14 cellular contexts compared by ENCODE assay signal in the genomic region with DNA sequence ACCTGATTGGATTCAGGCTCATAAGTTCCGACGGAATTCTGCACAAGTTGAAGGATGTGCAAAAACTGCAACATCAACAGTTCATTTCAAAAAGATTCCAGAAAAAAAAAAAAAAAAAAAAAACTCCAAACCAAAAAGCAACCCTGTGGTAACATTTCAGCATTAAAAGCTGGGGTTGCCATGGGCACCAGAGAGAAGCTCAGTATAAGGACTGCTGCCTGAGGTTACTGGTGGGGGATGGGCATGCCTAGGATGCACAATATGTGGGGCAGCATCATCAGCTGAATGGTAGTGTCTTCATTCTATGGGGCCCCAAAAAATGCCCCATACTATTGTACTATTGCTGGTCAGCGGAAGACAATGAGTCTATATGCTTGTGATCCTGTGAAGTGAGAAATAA. TPM values are rescaled to one million over a fixed set of nuclear protein-coding genes. Genes with fewer than 3 reads are reported as not detected.
DNase-seq lines count a peak whose midpoint lies in the region; ATAC-seq and TF ChIP-seq lines count a peak whose summit lies in the region.
"Had no signal": no experiment of that assay in that cellular context is flagged by ENCODE, and none has a peak within 500 bp of the region (broad histone marks: within the 10 kb centered on the region; RNA-seq: fewer than 3 reads in every experiment).

No MANE protein-coding gene starts in this region.

- H4K20me1 ChIP-seq in neural progenitor cell (ENCODE audit: low read depth), result no peaks in the 10 kb centered on the region
- H4K20me1 ChIP-seq: BLaER1 had no signal

- H3K9me3 Mint-ChIP-seq in WTC11 (no peaks in the 10 kb centered on the region), neural progenitor cell (no peaks in the 10 kb centered on the region)

- DNase-seq in NCI-H1417 (lab: John Stamatoyannopoulos, UW) (peak; percentile 18 to 61 (median 52)), NCI-H1417 treated with DMSO at 0.1 percent for 48 hours (lab: John Stamatoyannopoulos, UW) (no peak), DMS79 treated with DMSO at 0.1 percent for 48 hours (lab: John Stamatoyannopoulos, UW) (peak; percentile 89), WTC11 (ENCODE audit: low spot score) (no peak), neural progenitor cell (ENCODE audit: low spot score) (peak; percentile 53)
- no peak for DNase-seq in activated CD8-positive, alpha-beta memory T cell treated with anti-CD3 and anti-CD28 coated beads for 24 hours
- DNase-seq: 8988T; AML-193; Caco-2; CD8-positive, alpha-beta memory T cell; EL had no signal

- POLR2A ChIA-PET in WTC11 (lab: Charles Lee), result interaction anchor here (0.6 kb wide), 1 partner anchor 74 kb away, joined by 3 read pairs; no protein-coding TSS in a partner anchor

- peaks cover 77% of the 10 kb centered on the region for H3F3A ChIP-seq in neural progenitor cell (ENCODE audit: low read depth)

- no peak overlapping the region for H3K4me3 ChIP-seq in neural progenitor cell
- H3K4me3 ChIP-seq: BLaER1, HAP-1 had no signal

- H3K36me3 Mint-ChIP-seq in WTC11, result no peaks in the 10 kb centered on the region
- H3K36me3 Mint-ChIP-seq in neural progenitor cell, result no peaks in the 10 kb centered on the region
- H3K36me3 Mint-ChIP-seq: CD8-positive, alpha-beta memory T cell had no signal

- ATAC-seq in WTC11 (peak; percentile 32; the same call in 1 of the 2 replicates), HG02870 (IDR thresholded peaks at IDR 0.05; ENCODE audit: unreplicated experiment) (no peak)

- H3K9me3 ChIP-seq in neural progenitor cell (ENCODE audit: low read depth), result no peaks in the 10 kb centered on the region
- H3K9me3 ChIP-seq: BLaER1, Caco-2, HAP-1 had no signal

- peak overlapping the region; percentile 2 for H3K4me2 ChIP-seq in neural progenitor cell
- H3K4me2 ChIP-seq: BLaER1 had no signal

- CTCF ChIA-PET in WTC11 (lab: Charles Lee), result interaction anchor here (0.8 to 1.1 kb wide), 2 partner anchors 206 to 278 kb away, joined by 4 to 10 read pairs; no protein-coding TSS in a partner anchor

- no peak overlapping the region for H3K9ac ChIP-seq in neural progenitor cell
- H3K9ac ChIP-seq: BLaER1 had no signal

- H3K27ac Mint-ChIP-seq in WTC11 (no peak overlapping the region), neural progenitor cell (no peak overlapping the region)
- H3K27ac Mint-ChIP-seq: CD8-positive, alpha-beta memory T cell had no signal

- no peaks in the 10 kb centered on the region for H3K27me3 ChIP-seq in neural progenitor cell
- H3K27me3 ChIP-seq: BLaER1 had no signal

- H3K36me3 ChIP-seq in neural progenitor cell, result peaks cover under 1% of the 10 kb centered on the region
- H3K36me3 ChIP-seq: BLaER1, HAP-1 had no signal

- peaks cover 76% of the 10 kb centered on the region for H3K4me1 Mint-ChIP-seq in WTC11
- peaks cover 69% of the 10 kb centered on the region for H3K4me1 Mint-ChIP-seq in neural progenitor cell

- no peaks in the 10 kb centered on the region for H3K79me2 ChIP-seq in neural progenitor cell (ENCODE audit: low read depth)

- H3K27ac ChIP-seq in neural progenitor cell, result no peak overlapping the region
- H3K27ac ChIP-seq: BLaER1 had no signal

- no peak for TF ChIP-seq CTCF in WTC11 (IDR thresholded peaks at IDR 0.05)
- no peak for TF ChIP-seq CTCF in neural progenitor cell (IDR thresholded peaks at IDR 0.05)

- no peak overlapping the region for H2AFZ ChIP-seq in neural progenitor cell (replicated peaks)

- H3K4me3 Mint-ChIP-seq in WTC11 (no peak overlapping the region), neural progenitor cell (no peak overlapping the region)
- H3K4me3 Mint-ChIP-seq: CD8-positive, alpha-beta memory T cell had no signal

- peaks cover 89% of the 10 kb centered on the region for H3K4me1 ChIP-seq in neural progenitor cell
- H3K4me1 ChIP-seq: BLaER1, Caco-2 had no signal

- H3K27me3 Mint-ChIP-seq in WTC11 (ENCODE audit: low read depth) (peaks cover 38% of the 10 kb centered on the region), neural progenitor cell (ENCODE audit: insufficient read depth, low read depth) (peaks cover 12% of the 10 kb centered on the region)

TF ChIP-seq in WTC11, 78 proteins besides CTCF, POLR2A, EP300 and RAD21:
- TF ChIP-seq ZNF671 (CRISPR knock-in tag; IDR thresholded peaks at IDR 0.05) (no peak), SMAD3 (CRISPR knock-in tag; IDR thresholded peaks at IDR 0.05; ENCODE audit: borderline replicate concordance) (no peak), ESRRA (CRISPR knock-in tag; IDR thresholded peaks at IDR 0.05; ENCODE audit: borderline replicate concordance) (no peak), FOXP4 (CRISPR knock-in tag; IDR thresholded peaks at IDR 0.05) (no peak), IRF2 (CRISPR knock-in tag; IDR thresholded peaks at IDR 0.05; ENCODE audit: borderline replicate concordance, low read depth) (no peak), NFE2L1 (CRISPR knock-in tag; IDR thresholded peaks at IDR 0.05) (no peak), HMGA2 (CRISPR knock-in tag; IDR thresholded peaks at IDR 0.05) (no peak), FOXJ3 (CRISPR knock-in tag; IDR thresholded peaks at IDR 0.05; ENCODE audit: borderline replicate concordance) (no peak)
- TF ChIP-seq, protein P1, sequence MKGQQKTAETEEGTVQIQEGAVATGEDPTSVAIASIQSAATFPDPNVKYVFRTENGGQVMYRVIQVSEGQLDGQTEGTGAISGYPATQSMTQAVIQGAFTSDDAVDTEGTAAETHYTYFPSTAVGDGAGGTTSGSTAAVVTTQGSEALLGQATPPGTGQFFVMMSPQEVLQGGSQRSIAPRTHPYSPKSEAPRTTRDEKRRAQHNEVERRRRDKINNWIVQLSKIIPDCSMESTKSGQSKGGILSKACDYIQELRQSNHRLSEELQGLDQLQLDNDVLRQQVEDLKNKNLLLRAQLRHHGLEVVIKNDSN (CRISPR knock-in tag; IDR thresholded peaks at IDR 0.05), result no peak

RNA-seq across cellular contexts. Expression of gene MBIP, which starts 44.7 kb away (rescaled TPM):
- total RNA-seq in WTC11 (2021) (18.1 to 19.5 TPM (median 18.4 TPM) in 3 replicates), neural progenitor cell (ENCODE audit: low replicate concordance) (33.2 and 49.7 TPM in 2 replicates)

Comparison
In these comparisons a context has a peak if more than half of its experiments do, and no peak if none do; other contexts are left out.
1. DNase-seq: peak in NCI-H1417 (3 of 3), DMS79 treated with DMSO at 0.1 percent for 48 hours (single experiment) and neural progenitor cell (single experiment); none in NCI-H1417 treated with DMSO at 0.1 percent for 48 hours (single experiment), WTC11 (single experiment) and activated CD8-positive, alpha-beta memory T cell treated with anti-CD3 and anti-CD28 coated beads for 24 hours (single experiment).